9 cellular contexts compared by ENCODE assay signal in genomic region chr10:102398172-102399020, GRCh38. TPM values are rescaled to one million over a fixed set of nuclear protein-coding genes. Genes with fewer than 3 reads are reported as not detected.
DNase-seq lines count a peak whose midpoint lies in the region; ATAC-seq and TF ChIP-seq lines count a peak whose summit lies in the region.
"Had no signal": no experiment of that assay in that cellular context is flagged by ENCODE, and none has a peak within 500 bp of the region (broad histone marks: within the 10 kb centered on the region; RNA-seq: fewer than 3 reads in every experiment).

No MANE protein-coding gene starts in this region.

- H3K36me3 ChIP-seq in lower lobe of right lung, result peaks cover 44% of the 10 kb centered on the region
- peaks cover 0 to 57% (median 11%) of the 10 kb centered on the region in 3 donors for H3K36me3 ChIP-seq in tibial nerve

- CTCF ChIA-PET in activated CD8-positive, alpha-beta T cell treated with anti-CD3 and anti-CD28 coated beads, Interleukin-2, amount 10 ng/mL, durations not matched to agents 7 days and 5 days (lab: Charles Lee), result interaction anchor here (0.8 to 10.7 kb wide), 25 partner anchors 8 to 229 kb away, joined by 3 to 156 read pairs (median 6); partner anchors contain the start of genes ACTR1A, C10orf95, CUEDC2 and ELOVL3

- H3K4me3 Mint-ChIP-seq in activated T-cell treated with anti-CD3 and anti-CD28 coated beads, Interleukin-2, amount 50 U/mL, for 24 hours, result peak overlapping the region; percentile 97
- peak overlapping the region; percentile 53 for H3K4me3 Mint-ChIP-seq in activated CD8-positive, alpha-beta T cell treated with anti-CD3 and anti-CD28 coated beads, Interleukin-2, amount 10 ng/mL, durations not matched to agents 7 days and 5 days

- H3K9me3 Mint-ChIP-seq in activated T-cell treated with anti-CD3 and anti-CD28 coated beads, Interleukin-2, amount 50 U/mL, for 24 hours, result no peaks in the 10 kb centered on the region
- H3K9me3 Mint-ChIP-seq in activated CD8-positive, alpha-beta T cell treated with anti-CD3 and anti-CD28 coated beads, Interleukin-2, amount 10 ng/mL, durations not matched to agents 7 days and 5 days (ENCODE audit: insufficient read depth), result no peaks in the 10 kb centered on the region

- no peak for ATAC-seq in activated CD8-positive, alpha-beta T cell treated with anti-CD3 and anti-CD28 coated beads, Interleukin-2, amount 10 ng/mL, durations not matched to agents 7 days and 5 days
- no peak for ATAC-seq in lower lobe of right lung
- ATAC-seq in GM19328 (IDR thresholded peaks at IDR 0.05; ENCODE audit: unreplicated experiment), result no peak

- POLR2A ChIA-PET in activated CD8-positive, alpha-beta T cell treated with anti-CD3 and anti-CD28 coated beads, Interleukin-2, amount 10 ng/mL, durations not matched to agents 7 days and 5 days (lab: Charles Lee), result interaction anchor here (1.0 to 8.0 kb wide), 5 partner anchors 15 to 266 kb away, joined by 3 to 68 read pairs (median 4); partner anchors contain the start of gene FBXL15

- peak overlapping the region; percentile 99 for H3K27ac Mint-ChIP-seq in activated T-cell treated with anti-CD3 and anti-CD28 coated beads, Interleukin-2, amount 50 U/mL, for 24 hours
- H3K27ac Mint-ChIP-seq in activated CD8-positive, alpha-beta T cell treated with anti-CD3 and anti-CD28 coated beads, Interleukin-2, amount 10 ng/mL, durations not matched to agents 7 days and 5 days, result peak overlapping the region; percentile 52

- H3K27me3 ChIP-seq in lower lobe of right lung (ENCODE audit: low read depth), result no peaks in the 10 kb centered on the region
- no peaks in the 10 kb centered on the region for H3K27me3 ChIP-seq in tibial nerve

- intact Hi-C loops in lower lobe of right lung (cut with DNase I), result no loop called here

- H3K27ac ChIP-seq in lower lobe of right lung (no peak overlapping the region), tibial nerve (peak overlapping the region in 3 of 4 donors; percentile 86 to 95 (median 91))

- H3K36me3 Mint-ChIP-seq in activated T-cell treated with anti-CD3 and anti-CD28 coated beads, Interleukin-2, amount 50 U/mL, for 24 hours (ENCODE audit: low read depth), result peaks cover 83% of the 10 kb centered on the region
- peaks cover 40% of the 10 kb centered on the region for H3K36me3 Mint-ChIP-seq in activated CD8-positive, alpha-beta T cell treated with anti-CD3 and anti-CD28 coated beads, Interleukin-2, amount 10 ng/mL, durations not matched to agents 7 days and 5 days (ENCODE audit: low read depth)

- H3K9me3 ChIP-seq in lower lobe of right lung (no peaks in the 10 kb centered on the region), tibial nerve (no peaks in the 10 kb centered on the region)

- no peak for DNase-seq in activated T-cell treated with anti-CD3 and anti-CD28 coated beads, Interleukin-2, amount 50 U/mL, for 24 hours
- DNase-seq in activated T-cell treated with anti-CD3 and anti-CD28 coated beads for 4 hours (no peak), lower lobe of right lung (no peak), tibial nerve (ENCODE audit: low spot score in 2 of 2) (no peak), NCI-H526 (lab: John Stamatoyannopoulos, UW) (no peak)
- DNase-seq in activated CD8-positive, alpha-beta T cell treated with anti-CD3 and anti-CD28 coated beads, Interleukin-2, amount 10 ng/mL, durations not matched to agents 7 days and 5 days, result no peak
- no peak for DNase-seq in stimulated activated CD4-positive, alpha-beta T cell treated with anti-CD3 and anti-CD28 coated beads, Interleukin-15, amount 100 ng/mL, for 24 hours

- peak overlapping the region; percentile 64 for H3K4me3 ChIP-seq in lower lobe of right lung
- H3K4me3 ChIP-seq in tibial nerve, result peak overlapping the region in 2 of 4 donors; percentile 60 to 72

- TF ChIP-seq CTCF in lower lobe of right lung (IDR thresholded peaks at IDR 0.05) (no peak), tibial nerve (IDR thresholded peaks at IDR 0.05) (no peak)

- no peaks in the 10 kb centered on the region for H3K27me3 Mint-ChIP-seq in activated T-cell treated with anti-CD3 and anti-CD28 coated beads, Interleukin-2, amount 50 U/mL, for 24 hours
- H3K27me3 Mint-ChIP-seq in activated CD8-positive, alpha-beta T cell treated with anti-CD3 and anti-CD28 coated beads, Interleukin-2, amount 10 ng/mL, durations not matched to agents 7 days and 5 days (ENCODE audit: low read depth), result no peaks in the 10 kb centered on the region

- no peak for TF ChIP-seq POLR2A in tibial nerve (IDR thresholded peaks at IDR 0.05)

- peaks cover 49% of the 10 kb centered on the region for H3K4me1 Mint-ChIP-seq in activated T-cell treated with anti-CD3 and anti-CD28 coated beads, Interleukin-2, amount 50 U/mL, for 24 hours (ENCODE audit: low read depth)
- H3K4me1 Mint-ChIP-seq in activated CD8-positive, alpha-beta T cell treated with anti-CD3 and anti-CD28 coated beads, Interleukin-2, amount 10 ng/mL, durations not matched to agents 7 days and 5 days (ENCODE audit: low read depth), result peaks cover 42% of the 10 kb centered on the region

- H3K4me1 ChIP-seq in lower lobe of right lung, result peaks cover 45% of the 10 kb centered on the region
- H3K4me1 ChIP-seq in tibial nerve, result peaks cover 0 to 58% (median 30%) of the 10 kb centered on the region in 4 donors

- whole genome bisulfite sequencing in tibial nerve, 2 donors, result 87 to 89% methylated on average over 21 of the region's 21 CpGs

- TF ChIP-seq EP300 in tibial nerve (IDR thresholded peaks at IDR 0.05), result no peak

RNA-seq across cellular contexts. Expression of gene NFKB2, which starts 2.9 kb away (rescaled TPM):
- total RNA-seq in activated CD8-positive, alpha-beta T cell treated with anti-CD3 and anti-CD28 coated beads, Interleukin-2, amount 10 ng/mL, durations not matched to agents 7 days and 5 days, result 10 to 100 TPM; 52.7 to 56.6 TPM
- total RNA-seq in lower lobe of right lung, result 30.9 TPM
- 10 to 100 TPM; 19.3 to 49.2 (median 31.8) TPM for total RNA-seq in tibial nerve

RNA-seq across cellular contexts. Expression of gene PSD, which starts 20.2 kb away (rescaled TPM):
- total RNA-seq in activated CD8-positive, alpha-beta T cell treated with anti-CD3 and anti-CD28 coated beads, Interleukin-2, amount 10 ng/mL, durations not matched to agents 7 days and 5 days, result 1 to 10 TPM in 1 of 2 experiments, under 1 TPM in 1; 0.92 to 1.6 TPM
- 5.3 TPM for total RNA-seq in lower lobe of right lung
- total RNA-seq in tibial nerve, result 1 to 10 TPM in 1 of 4 donors, under 1 TPM in 3; 0.30 to 1.1 (median 0.70) TPM

RNA-seq across cellular contexts. Expression of gene FBXL15, which starts 22.2 kb away (rescaled TPM):
- 10 to 100 TPM; 12.7 to 13.8 TPM for total RNA-seq in activated CD8-positive, alpha-beta T cell treated with anti-CD3 and anti-CD28 coated beads, Interleukin-2, amount 10 ng/mL, durations not matched to agents 7 days and 5 days
- total RNA-seq in lower lobe of right lung, result 16.6 TPM
- 10 to 100 TPM; 25.8 to 51.1 (median 46.2) TPM for total RNA-seq in tibial nerve

RNA-seq across cellular contexts. Expression of gene CUEDC2, which starts 34.0 kb away (rescaled TPM):
- 10 to 100 TPM; 71.7 to 77.6 TPM for total RNA-seq in activated CD8-positive, alpha-beta T cell treated with anti-CD3 and anti-CD28 coated beads, Interleukin-2, amount 10 ng/mL, durations not matched to agents 7 days and 5 days
- 41.2 TPM for total RNA-seq in lower lobe of right lung
- 100 to 1,000 TPM in 3 of 4 donors, 10 to 100 TPM in 1; 86.4 to 195 (median 131) TPM for total RNA-seq in tibial nerve

RNA-seq across cellular contexts. Expression of gene C10orf95, which starts 52.9 kb away (rescaled TPM):
- total RNA-seq in activated CD8-positive, alpha-beta T cell treated with anti-CD3 and anti-CD28 coated beads, Interleukin-2, amount 10 ng/mL, durations not matched to agents 7 days and 5 days, result under 1 TPM in 1 of 2 experiments, not detected in 1; 0.32 TPM
- total RNA-seq in lower lobe of right lung, result 5.7 TPM
- total RNA-seq in tibial nerve, result 1 to 10 TPM in 1 of 4 donors, not detected in 3; 1.4 TPM
- total RNA-seq: urinary bladder had no signal
